ENCODE assay signal across 15 cellular contexts in the genomic region with DNA sequence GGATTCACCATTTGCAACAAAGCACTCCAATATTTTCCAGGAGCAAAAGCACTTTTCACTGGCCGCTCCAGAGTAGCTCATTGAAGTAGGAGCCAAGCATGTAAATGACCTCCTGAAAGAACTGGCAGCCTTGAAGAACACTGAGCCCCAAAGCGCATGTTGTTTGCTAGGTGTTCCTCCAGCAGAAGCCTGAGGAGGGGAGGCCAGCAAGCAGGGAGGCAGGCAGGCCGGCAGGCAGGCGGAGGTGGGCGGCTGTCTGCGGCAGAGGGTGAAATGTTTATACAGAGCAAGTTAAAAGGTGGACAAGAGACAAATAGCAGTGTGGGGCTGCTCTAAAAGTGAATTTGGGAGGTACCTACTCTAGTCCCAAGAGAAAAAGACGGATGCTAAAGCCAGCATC.
A peak's percentile ranks its signal among the peaks of the same experiment; 100 is the strongest.
DNase-seq lines count a peak whose midpoint lies in the region; ATAC-seq, FAIRE-seq and TF ChIP-seq lines count a peak whose summit lies in the region.
"Had no signal": no experiment of that assay in that cellular context is flagged by ENCODE, and none has a peak within 500 bp of the region (broad histone marks: within the 10 kb centered on the region; RNA-seq: fewer than 3 reads in every experiment).

No MANE protein-coding gene starts in this region.

- H3K56ac ChIP-seq in H1 (replicated peaks; ENCODE audit: insufficient read length, low read depth, low read length): no peak overlapping the region

- H3K27ac ChIP-seq in H1 (ENCODE audit: low read depth, low read length) (no peak overlapping the region), neuronal stem cell (replicated peaks; ENCODE audit: low read length) (no peak overlapping the region), suprapubic skin (no peak overlapping the region)
- H3K27ac ChIP-seq: BLaER1, HL-60 had no signal

- H3K36me3 ChIP-seq in H1 (ENCODE audit: control insufficient read depth in 2 of 4, insufficient read depth in 4 of 4, low read length in 3 of 4): no peaks in the 10 kb centered on the region
- no peaks in the 10 kb centered on the region for H3K36me3 ChIP-seq in neuronal stem cell (replicated peaks in 1 of 2; ENCODE audit: control insufficient read depth in 2 of 2, insufficient read depth in 2 of 2, low read length in 2 of 2)
- no peaks in the 10 kb centered on the region for H3K36me3 ChIP-seq in suprapubic skin
- H3K36me3 ChIP-seq: BLaER1 had no signal

- no peak overlapping the region for H2BK20ac ChIP-seq in H1 (ENCODE audit: low read length)

- no peaks in the 10 kb centered on the region for H3K36me3 Mint-ChIP-seq in activated T-helper 1 cell treated with anti-CD3 and anti-CD28 coated beads, Interleukin-12 subunit alpha, Interleukin-12 subunit beta, Interleukin-2, Interleukin-4 antibody, amounts not matched to agents 30 ng/mL and 10 ng/mL and 1 ng/mL, durations not matched to agents 14 hours and 24 hours and 36 hours (ENCODE audit: low read depth)
- H3K36me3 Mint-ChIP-seq: CD8-positive, alpha-beta T cell had no signal

- no peaks in the 10 kb centered on the region for H3K9me3 Mint-ChIP-seq in activated T-helper 1 cell treated with anti-CD3 and anti-CD28 coated beads, Interleukin-12 subunit alpha, Interleukin-12 subunit beta, Interleukin-2, Interleukin-4 antibody, amounts not matched to agents 30 ng/mL and 10 ng/mL and 1 ng/mL, durations not matched to agents 14 hours and 24 hours and 36 hours
- H3K9me3 Mint-ChIP-seq: CD8-positive, alpha-beta T cell had no signal

- H3K18ac ChIP-seq in H1 (ENCODE audit: extremely low read depth, low read length): no peak overlapping the region
- peak overlapping the region; percentile 60 for H3K18ac ChIP-seq in neuronal stem cell (ENCODE audit: low read length)

- H3K4me3 Mint-ChIP-seq in activated T-helper 1 cell treated with anti-CD3 and anti-CD28 coated beads, Interleukin-12 subunit alpha, Interleukin-12 subunit beta, Interleukin-2, Interleukin-4 antibody, amounts not matched to agents 30 ng/mL and 10 ng/mL and 1 ng/mL, durations not matched to agents 14 hours and 24 hours and 36 hours: no peak overlapping the region
- H3K4me3 Mint-ChIP-seq: CD8-positive, alpha-beta T cell had no signal

- CTCF ChIA-PET in H1 (lab: Charles Lee; ENCODE audit: partially characterized antibody): no interaction called here

- TF ChIP-seq EP300 in H1 (IDR thresholded peaks at IDR 0.05; ENCODE audit: borderline replicate concordance in 1 of 2, low read depth in 2 of 2, low read length in 2 of 2) (no peak), suprapubic skin (IDR thresholded peaks at IDR 0.05) (no peak)

- no peak overlapping the region for H4K5ac ChIP-seq in H1 (ENCODE audit: insufficient read length, low read depth, low read length)

- no peak for ATAC-seq in HG03565 (IDR thresholded peaks at IDR 0.05; ENCODE audit: unreplicated experiment)
- ATAC-seq: CD8-positive, alpha-beta T cell had no signal

- no peak overlapping the region for H2BK5ac ChIP-seq in H1 (ENCODE audit: low read depth, low read length)
- no peak overlapping the region for H2BK5ac ChIP-seq in neuronal stem cell (ENCODE audit: low read length)

- intact Hi-C loops in activated T-helper 1 cell treated with anti-CD3 and anti-CD28 coated beads, Interleukin-12 subunit alpha, Interleukin-12 subunit beta, Interleukin-2, Interleukin-4 antibody, amounts not matched to agents 30 ng/mL and 10 ng/mL and 1 ng/mL, durations not matched to agents 14 hours and 24 hours and 36 hours (cut with micrococcal nuclease): no loop called here

- H3K79me2 ChIP-seq in H1 (ENCODE audit: control insufficient read depth in 1 of 2, insufficient read depth in 2 of 2, low read length in 2 of 2): no peaks in the 10 kb centered on the region

- H3K14ac ChIP-seq in H1 (ENCODE audit: insufficient read length) (no peak overlapping the region), neuronal stem cell (ENCODE audit: low read length) (no peak overlapping the region)

- POLR2A ChIA-PET in H1 (lab: Charles Lee; ENCODE audit: partially characterized antibody): no interaction called here

- no peak overlapping the region for H3K9ac ChIP-seq in H1 (replicated peaks in 1 of 4; ENCODE audit: extremely low read depth in 1 of 4, low read depth in 3 of 4, low read length in 3 of 4)
- no peak overlapping the region for H3K9ac ChIP-seq in neuronal stem cell (ENCODE audit: low read depth, low read length, poor library complexity)
- H3K9ac ChIP-seq: BLaER1 had no signal

- no peak for TF ChIP-seq CTCF in H1 (IDR thresholded peaks at IDR 0.05; ENCODE audit: control extremely low read depth in 1 of 3, insufficient read depth in 1 of 3, low read depth in 1 of 3, low read length in 3 of 3)
- no peak for TF ChIP-seq CTCF in suprapubic skin (IDR thresholded peaks at IDR 0.05)

- H2BK15ac ChIP-seq in H1 (ENCODE audit: low read length) (no peak overlapping the region), neuronal stem cell (ENCODE audit: low read length) (no peak overlapping the region)

- H3K23me2 ChIP-seq in H1 (ENCODE audit: low read depth, low read length): no peaks in the 10 kb centered on the region

- no peak overlapping the region for H4K8ac ChIP-seq in H1 (ENCODE audit: extremely low read depth, insufficient read depth, low read length)
- H4K8ac ChIP-seq in neuronal stem cell (ENCODE audit: low read depth, low read length): no peak overlapping the region

- no peak overlapping the region for H2BK120ac ChIP-seq in H1 (replicated peaks; ENCODE audit: low read depth, low read length)
- no peak overlapping the region for H2BK120ac ChIP-seq in neuronal stem cell (ENCODE audit: low read depth, low read length)

- H3K4ac ChIP-seq in H1 (replicated peaks; ENCODE audit: insufficient read length, low read depth, low read length): no peak overlapping the region
- no peak overlapping the region for H3K4ac ChIP-seq in neuronal stem cell (ENCODE audit: low read length)

- H2AFZ ChIP-seq in H1 (ENCODE audit: low read length) (peak overlapping the region; percentile 83), neuronal stem cell (ENCODE audit: low read length) (no peak overlapping the region)

- DNase-seq in Ammon's horn (ENCODE audit: low spot score) (peak; percentile 22), H1 (ENCODE audit: low read depth in 1 of 2, low spot score in 2 of 2) (no peak), left kidney (ENCODE audit: low read depth, low spot score) (peak; percentile 8), neuronal stem cell (ENCODE audit: low spot score) (no peak), suprapubic skin (ENCODE audit: low spot score in 2 of 2) (no peak)
- no peak for DNase-seq in activated T-helper 1 cell treated with anti-CD3 and anti-CD28 coated beads, Interleukin-12 subunit alpha, Interleukin-12 subunit beta, Interleukin-2, Interleukin-4 antibody, amounts not matched to agents 30 ng/mL and 10 ng/mL and 1 ng/mL, durations not matched to agents 14 hours and 24 hours and 36 hours (ENCODE audit: low spot score)
- DNase-seq: Calu3; CD8-positive, alpha-beta T cell; DMS79 treated with DMSO at 0.1 percent for 48 hours; GF-D8; HCEC 1CT had no signal

- H3K4me1 ChIP-seq in H1 (replicated peaks in 1 of 4; ENCODE audit: control insufficient read depth in 3 of 4, insufficient read depth in 4 of 4, low read length in 3 of 4) (no peaks in the 10 kb centered on the region), neuronal stem cell (ENCODE audit: control insufficient read depth in 2 of 2, insufficient read depth in 1 of 2, low read depth in 1 of 2, low read length in 2 of 2) (no peaks in the 10 kb centered on the region), suprapubic skin (no peaks in the 10 kb centered on the region)
- H3K4me1 ChIP-seq: BLaER1 had no signal

- H3K27me3 ChIP-seq in H1 (replicated peaks in 1 of 4; ENCODE audit: control insufficient read depth in 3 of 4, extremely low read depth in 1 of 4, insufficient read depth in 3 of 4, low read length in 3 of 4): no peaks in the 10 kb centered on the region
- no peaks in the 10 kb centered on the region for H3K27me3 ChIP-seq in neuronal stem cell (ENCODE audit: control insufficient read depth in 3 of 3, insufficient read depth in 3 of 3, low read depth in 1 of 3, low read length in 3 of 3)
- no peaks in the 10 kb centered on the region for H3K27me3 ChIP-seq in suprapubic skin
- H3K27me3 ChIP-seq: BLaER1 had no signal

- no peaks in the 10 kb centered on the region for H3K9me3 ChIP-seq in H1 (ENCODE audit: insufficient read depth in 2 of 2, low read depth in 1 of 2, low read length in 1 of 2)
- no peaks in the 10 kb centered on the region for H3K9me3 ChIP-seq in neuronal stem cell (replicated peaks in 1 of 2; ENCODE audit: control insufficient read depth in 2 of 2, insufficient read depth in 1 of 2, low read depth in 1 of 2, low read length in 2 of 2)
- no peaks in the 10 kb centered on the region for H3K9me3 ChIP-seq in suprapubic skin
- H3K9me3 ChIP-seq: BLaER1 had no signal

- FAIRE-seq in H1 (lab: Jason Lieb, UNC): no peak
- FAIRE-seq: H54 had no signal

- no peak overlapping the region for H4K91ac ChIP-seq in H1 (replicated peaks; ENCODE audit: insufficient read length, low read length)
- no peak overlapping the region for H4K91ac ChIP-seq in neuronal stem cell (ENCODE audit: low read depth, low read length, poor library complexity)

- H3K4me1 Mint-ChIP-seq in activated T-helper 1 cell treated with anti-CD3 and anti-CD28 coated beads, Interleukin-12 subunit alpha, Interleukin-12 subunit beta, Interleukin-2, Interleukin-4 antibody, amounts not matched to agents 30 ng/mL and 10 ng/mL and 1 ng/mL, durations not matched to agents 14 hours and 24 hours and 36 hours (ENCODE audit: low read depth): no peaks in the 10 kb centered on the region

- H3K27ac Mint-ChIP-seq in activated T-helper 1 cell treated with anti-CD3 and anti-CD28 coated beads, Interleukin-12 subunit alpha, Interleukin-12 subunit beta, Interleukin-2, Interleukin-4 antibody, amounts not matched to agents 30 ng/mL and 10 ng/mL and 1 ng/mL, durations not matched to agents 14 hours and 24 hours and 36 hours: no peak overlapping the region
- H3K27ac Mint-ChIP-seq: CD8-positive, alpha-beta T cell had no signal

- no peak overlapping the region for H3K4me3 ChIP-seq in H1 (ENCODE audit: extremely low read depth in 1 of 4, insufficient read depth in 2 of 4, low read depth in 3 of 4, low read length in 4 of 4)
- H3K4me3 ChIP-seq in neuronal stem cell (ENCODE audit: low read length in 2 of 2): no peak overlapping the region
- H3K4me3 ChIP-seq in suprapubic skin: no peak overlapping the region
- H3K4me3 ChIP-seq: BLaER1 had no signal

- TF ChIP-seq RAD21 in H1 (IDR thresholded peaks at IDR 0.05 in 1 of 2, conservative IDR thresholded peaks at IDR 0.05 in 1 of 2; ENCODE audit: low read depth in 2 of 2, low read length in 2 of 2): no peak

- 89% methylated on average over 7 of the region's 7 CpGs; no CpG with 5 or more reads in 1 of the 2 experiments for WGBS in H1 (ENCODE audit: extremely low coverage in 1 of 2, insufficient coverage in 1 of 2, insufficient read length in 1 of 2, insufficient replicate concordance in 2 of 2, low coverage in 1 of 2, low lambda C conversion rate in 2 of 2, missing lambda C conversion rate in 1 of 2), 2 experiments
- WGBS in neuronal stem cell (ENCODE audit: extremely low coverage in 2 of 2, insufficient read length in 2 of 2, insufficient replicate concordance in 1 of 2), 2 donors: no CpG with 5 or more reads among the region's 7 CpGs
- 91% methylated on average over 7 of the region's 7 CpGs for WGBS in suprapubic skin

- no peaks in the 10 kb centered on the region for H3K27me3 Mint-ChIP-seq in activated T-helper 1 cell treated with anti-CD3 and anti-CD28 coated beads, Interleukin-12 subunit alpha, Interleukin-12 subunit beta, Interleukin-2, Interleukin-4 antibody, amounts not matched to agents 30 ng/mL and 10 ng/mL and 1 ng/mL, durations not matched to agents 14 hours and 24 hours and 36 hours (ENCODE audit: insufficient read depth)

- H4K20me1 ChIP-seq in H1 (replicated peaks in 1 of 2; ENCODE audit: control insufficient read depth in 1 of 2, insufficient read depth in 2 of 2, low read length in 2 of 2): no peaks in the 10 kb centered on the region
- H4K20me1 ChIP-seq: BLaER1 had no signal

- H3K4me2 ChIP-seq in H1 (ENCODE audit: insufficient read depth in 1 of 2, low read depth in 2 of 2, low read length in 2 of 2) (no peak overlapping the region), neuronal stem cell (ENCODE audit: insufficient read depth, low read length, poor library complexity, severe bottlenecking) (no peak overlapping the region)
- H3K4me2 ChIP-seq: BLaER1 had no signal

- TF ChIP-seq POLR2A in H1 (IDR thresholded peaks at IDR 0.05; ENCODE audit: control extremely low read depth in 1 of 2, low read depth in 2 of 2, low read length in 2 of 2): no peak
- no peak for TF ChIP-seq POLR2A in suprapubic skin (IDR thresholded peaks at IDR 0.05)

- no peaks in the 10 kb centered on the region for H3K79me1 ChIP-seq in H1 (ENCODE audit: low read depth, low read length)
- H3K79me1 ChIP-seq in neuronal stem cell (ENCODE audit: low read depth, low read length): no peaks in the 10 kb centered on the region

- H3K23ac ChIP-seq in H1 (ENCODE audit: insufficient read length): no peak overlapping the region
- no peak overlapping the region for H3K23ac ChIP-seq in neuronal stem cell (ENCODE audit: low read depth, low read length, poor library complexity)

- H2BK12ac ChIP-seq in H1 (ENCODE audit: low read depth, low read length) (no peak overlapping the region), neuronal stem cell (ENCODE audit: low read length) (no peak overlapping the region)

- H2AK5ac ChIP-seq in H1 (ENCODE audit: low read depth, low read length): no peak overlapping the region
- no peak overlapping the region for H2AK5ac ChIP-seq in neuronal stem cell (ENCODE audit: low read depth, low read length)

Comparison
In these comparisons a context has a peak if more than half of its experiments do, and no peak if none do; other contexts are left out.
1. DNase-seq: peak in Ammon's horn (single experiment) and left kidney (single experiment); none in H1 (0 of 2), neuronal stem cell (single experiment), activated T-helper 1 cell treated with anti-CD3 and anti-CD28 coated beads, Interleukin-12 subunit alpha, Interleukin-12 subunit beta, Interleukin-2, Interleukin-4 antibody, amounts not matched to agents 30 ng/mL and 10 ng/mL and 1 ng/mL, durations not matched to agents 14 hours and 24 hours and 36 hours (single experiment) and suprapubic skin (0 of 2).